In genomic region chr3:197874653-197875052, GRCh38 we compare ENCODE assay signal across 19 cellular contexts.
"Had no signal": no experiment of that assay in that cellular context is flagged by ENCODE, and none has a peak within 500 bp of the region (broad histone marks: within the 10 kb centered on the region; RNA-seq: fewer than 3 reads in every experiment).

No MANE protein-coding gene starts in this region.

- H3K9me2 ChIP-seq: SK-N-SH had no signal

- DNase-seq: KBM-7, MG63, NCI-H1092, NCI-H1105 treated with DMSO at 0.1 percent for 48 hours, NCI-H1417 treated with DMSO at 0.1 percent for 48 hours, NCI-H146, NCI-H1694 treated with DMSO at 0.1 percent for 48 hours, NCI-H1930, NCI-H2081, NCI-H2107, NCI-H2227 treated with DMSO at 0.1 percent for 48 hours, NCI-H510A, NCI-H524 treated with DMSO at 0.1 percent for 48 hours, NCI-H69, NCI-H774, SHP77, SK-N-SH had no signal

- H3K9me3 ChIP-seq: MG63, SK-N-SH had no signal

- H3K4me3 ChIP-seq: MG63 had no signal

- H3K27me3 ChIP-seq: MG63 had no signal

- H3K27ac ChIP-seq: RWPE1 had no signal

- ATAC-seq: Panc1 had no signal

- H3K4me2 ChIP-seq: SK-N-SH had no signal
